15 cellular contexts compared by ENCODE assay signal in the genomic region with DNA sequence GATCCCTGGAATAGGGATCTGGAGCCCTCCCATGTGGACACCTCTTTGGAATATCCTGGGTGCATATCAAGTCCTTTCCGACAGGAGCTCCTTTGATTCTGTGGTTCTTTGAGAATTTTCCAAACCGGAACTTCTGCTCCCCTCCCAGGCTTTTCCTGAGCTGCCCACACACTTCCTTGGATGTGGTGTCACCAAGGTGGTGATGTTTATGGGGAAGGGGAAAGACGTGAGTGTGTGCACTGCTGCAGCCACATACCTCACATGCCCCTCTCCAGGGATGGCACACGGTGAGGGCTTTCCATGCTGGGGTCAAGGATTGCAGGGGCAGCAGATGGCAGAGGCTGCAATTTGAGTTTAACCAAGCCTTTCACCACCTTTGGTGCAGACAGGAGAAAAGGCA. TPM values are rescaled to one million over a fixed set of nuclear protein-coding genes. Genes with fewer than 3 reads are reported as not detected.
DNase-seq lines count a peak whose midpoint lies in the region; TF ChIP-seq lines count a peak whose summit lies in the region.
"Had no signal": no experiment of that assay in that cellular context is flagged by ENCODE, and none has a peak within 500 bp of the region (broad histone marks: within the 10 kb centered on the region; RNA-seq: fewer than 3 reads in every experiment).

No MANE protein-coding gene starts in this region.

- H4K20me1 ChIP-seq in mammary epithelial cell (ENCODE audit: insufficient read depth, low read length), result no peaks in the 10 kb centered on the region
- H4K20me1 ChIP-seq: BLaER1 had no signal

- no peaks in the 10 kb centered on the region for H3K27me3 ChIP-seq in mammary epithelial cell (ENCODE audit: insufficient read depth, low read length)
- H3K27me3 ChIP-seq in ascending aorta, result no peaks in the 10 kb centered on the region
- H3K27me3 ChIP-seq in uterus, result no peaks in the 10 kb centered on the region
- H3K27me3 ChIP-seq in transverse colon, result no peaks in the 10 kb centered on the region
- H3K27me3 ChIP-seq: BLaER1 had no signal

- TF ChIP-seq CTCF in mammary epithelial cell (conservative IDR thresholded peaks at IDR 0.05 in 1 of 2, IDR thresholded peaks at IDR 0.05 in 1 of 2; ENCODE audit: extremely low read depth in 1 of 2, insufficient read depth in 1 of 2, low read depth in 1 of 2, low read length in 2 of 2) (no peak), MCF 10A (IDR thresholded peaks at IDR 0.05; ENCODE audit: unreplicated experiment) (no peak), ascending aorta (IDR thresholded peaks at IDR 0.05) (no peak), uterus (IDR thresholded peaks at IDR 0.05) (no peak), transverse colon (IDR thresholded peaks at IDR 0.05) (no peak)

- no peaks in the 10 kb centered on the region for H3K9me3 ChIP-seq in mammary epithelial cell (replicated peaks; ENCODE audit: insufficient read depth, low read length)
- no peaks in the 10 kb centered on the region for H3K9me3 ChIP-seq in ascending aorta
- no peaks in the 10 kb centered on the region for H3K9me3 ChIP-seq in uterus
- no peaks in the 10 kb centered on the region for H3K9me3 ChIP-seq in transverse colon
- H3K9me3 ChIP-seq: BLaER1 had no signal

- H3K36me3 ChIP-seq in mammary epithelial cell (ENCODE audit: insufficient read depth, low read length) (no peaks in the 10 kb centered on the region), ascending aorta (no peaks in the 10 kb centered on the region), uterus (no peaks in the 10 kb centered on the region), transverse colon (no peaks in the 10 kb centered on the region)
- H3K36me3 ChIP-seq: BLaER1 had no signal

- H3K4me1 ChIP-seq in mammary epithelial cell (ENCODE audit: insufficient read depth, low read length), result peaks cover 4% of the 10 kb centered on the region
- peaks cover 10 to 46% of the 10 kb centered on the region in 2 donors for H3K4me1 ChIP-seq in ascending aorta
- no peaks in the 10 kb centered on the region for H3K4me1 ChIP-seq in uterus
- H3K4me1 ChIP-seq in transverse colon, result no peaks in the 10 kb centered on the region

- H3K27me3 Mint-ChIP-seq in MCF 10A (ENCODE audit: insufficient read depth, unreplicated experiment), result peaks cover 23% of the 10 kb centered on the region

- CTCF ChIA-PET in mammary epithelial cell (lab: Charles Lee; ENCODE audit: low non-redundant PET) (no interaction called here), MCF 10A (lab: Yijun Ruan, JAX) (interaction anchor here (0.6 to 0.7 kb wide), 2 partner anchors 29 to 667 kb away, joined by 4 read pairs; no protein-coding TSS in a partner anchor)

- no peak for TF ChIP-seq POLR2A in uterus (IDR thresholded peaks at IDR 0.05)
- no peak for TF ChIP-seq POLR2A in transverse colon (IDR thresholded peaks at IDR 0.05)

- H3K4me1 Mint-ChIP-seq in MCF 10A (ENCODE audit: insufficient read depth, unreplicated experiment), result peaks cover 6% of the 10 kb centered on the region

- no peak for DNase-seq in mammary epithelial cell
- no peak for DNase-seq in MCF 10A (ENCODE audit: unreplicated experiment)
- no peak for DNase-seq in ascending aorta (ENCODE audit: low spot score in 2 of 2)
- peak; percentile 46 for DNase-seq in islet precursor cell
- no peak for DNase-seq in uterus
- DNase-seq in transverse colon, result no peak
- no peak for DNase-seq in OCI-M2 (lab: John Stamatoyannopoulos, UW; ENCODE audit: unreplicated experiment)
- DNase-seq in LoVo (ENCODE audit: low spot score), result no peak
- DNase-seq: 8988T; AML-193; CD8-positive, alpha-beta memory T cell; H7 had no signal

- POLR2A ChIA-PET in MCF 10A (lab: Yijun Ruan, JAX), result no interaction called here

- no peak overlapping the region for H3K9ac ChIP-seq in mammary epithelial cell (ENCODE audit: insufficient read depth, low read length)
- H3K9ac ChIP-seq: BLaER1 had no signal

- TF ChIP-seq EP300 in transverse colon (IDR thresholded peaks at IDR 0.05; ENCODE audit: low read depth), result no peak

- no peaks in the 10 kb centered on the region for H3K36me3 Mint-ChIP-seq in MCF 10A (ENCODE audit: insufficient read depth, unreplicated experiment)
- H3K36me3 Mint-ChIP-seq: CD8-positive, alpha-beta memory T cell had no signal

- H3K27ac Mint-ChIP-seq in MCF 10A (ENCODE audit: low read depth, unreplicated experiment), result no peak overlapping the region

- no peak overlapping the region for H3K4me2 ChIP-seq in mammary epithelial cell (ENCODE audit: insufficient read depth, low read depth, low read length)
- H3K4me2 ChIP-seq: BLaER1 had no signal

- no peaks in the 10 kb centered on the region for H3K9me3 Mint-ChIP-seq in MCF 10A (ENCODE audit: unreplicated experiment)
- H3K9me3 Mint-ChIP-seq: CD8-positive, alpha-beta memory T cell had no signal

- H3K27ac ChIP-seq in mammary epithelial cell (ENCODE audit: insufficient read depth, low read depth, low read length), result no peak overlapping the region
- peak overlapping the region; percentile 81 to 88 for H3K27ac ChIP-seq in ascending aorta
- H3K27ac ChIP-seq in uterus, result peak overlapping the region; percentile 2 to 31
- peak overlapping the region in 1 of 4 donors; percentile 8 for H3K27ac ChIP-seq in transverse colon
- H3K27ac ChIP-seq: BLaER1 had no signal

- intact Hi-C loops in mammary epithelial cell (cut with micrococcal nuclease), result no loop called here
- intact Hi-C loops in MCF 10A (cut with micrococcal nuclease), result no loop called here
- intact Hi-C loops in ascending aorta (cut with DNase I), result no loop called here
- intact Hi-C loops in uterus (cut with DNase I; ENCODE audit: low total_unique reads), result no loop called here
- intact Hi-C loops in transverse colon (cut with DNase I; ENCODE audit: low total_unique reads), result no loop called here

- BruUV-seq in mammary epithelial cell (replicated peaks; lab: Mats Ljungman, UMichigan) (no TSS peak), MCF 10A (replicated peaks; lab: Mats Ljungman, UMichigan) (no TSS peak)

- no peak overlapping the region for H3K4me3 Mint-ChIP-seq in MCF 10A (ENCODE audit: unreplicated experiment)
- H3K4me3 Mint-ChIP-seq: CD8-positive, alpha-beta memory T cell had no signal

- H3K4me3 ChIP-seq in mammary epithelial cell (replicated peaks in 1 of 3; ENCODE audit: insufficient read depth in 1 of 3, low read depth in 2 of 3, low read length in 3 of 3) (no peak overlapping the region), ascending aorta (no peak overlapping the region), uterus (no peak overlapping the region), transverse colon (no peak overlapping the region)
- H3K4me3 ChIP-seq: BLaER1, GM12878 had no signal

- no peaks in the 10 kb centered on the region for H3K79me2 ChIP-seq in mammary epithelial cell (ENCODE audit: insufficient read depth, low read length)

- H2AFZ ChIP-seq in mammary epithelial cell (ENCODE audit: low read depth, low read length), result peak overlapping the region; percentile 36

- in situ Hi-C loops in mammary epithelial cell (cut with MboI; ENCODE audit: low sequenced_read_pairs in 2 of 2) (no loop called here), transverse colon (cut with MboI; ENCODE audit: low pct_ligation_motif_present in 1 of 4, low pct_unique_long_range_greater_than_20kb in 1 of 4, low sequenced_read_pairs in 3 of 4) (no loop called here)

- WGBS in mammary epithelial cell (ENCODE audit: low coverage, missing lambda C conversion rate), result 29% methylated on average over 4 of the region's 4 CpGs
- WGBS in transverse colon (ENCODE audit: low coverage in 1 of 2), 2 donors, result 55% methylated on average over 4 of the region's 4 CpGs; no CpG with 5 or more reads in 1 of the 2 donors

- dilution Hi-C loops in mammary epithelial cell (cut with HindIII; ENCODE audit: low sequenced_read_pairs), result no loop called here

RNA-seq across cellular contexts. Expression of a gene that starts 27.9 kb away (rescaled TPM):
- total RNA-seq in mammary epithelial cell (1 to 10 TPM in 1 of 2 donors, under 1 TPM in 1; 0.67 to 3.5 TPM), MCF 10A (2022) (1.2 TPM in 2 replicates), ascending aorta (14.6 TPM), uterus (1 to 10 TPM in 3 of 4 donors, not detected in 1; 1.3 to 10.0 (median 4.7) TPM), transverse colon (10 to 100 TPM in 1 of 4 donors, 1 to 10 TPM in 3; 1.4 to 35.2 (median 8.7) TPM)
- 2.1 TPM for polyA plus RNA-seq in mammary epithelial cell
- polyA minus RNA-seq in mammary epithelial cell, result 3.3 TPM
- total RNA-seq: HT1080 had no signal

RNA-seq across cellular contexts. Expression of a gene that starts 35.5 kb away (rescaled TPM):
- 10 to 100 TPM; 47.0 to 51.3 TPM for total RNA-seq in mammary epithelial cell
- polyA plus RNA-seq in mammary epithelial cell, result 35.5 TPM
- 5.1 TPM for polyA minus RNA-seq in mammary epithelial cell
- total RNA-seq in MCF 10A (2022), result 48.1 and 68.8 TPM in 2 replicates
- total RNA-seq in ascending aorta, result 65.5 TPM
- 100 to 1,000 TPM in 1 of 4 donors, 10 to 100 TPM in 3; 26.1 to 108 (median 46.7) TPM for total RNA-seq in uterus
- total RNA-seq in transverse colon, result 10 to 100 TPM; 12.7 to 34.3 (median 18.5) TPM
